In genomic region chr10:33377658-33378025, GRCh38 we compare ENCODE assay signal across 10 cellular contexts. TPM values are rescaled to one million over a fixed set of nuclear protein-coding genes. Genes with fewer than 3 reads are reported as not detected.
DNase-seq lines count a peak whose midpoint lies in the region; ATAC-seq and TF ChIP-seq lines count a peak whose summit lies in the region.
"Had no signal": no experiment of that assay in that cellular context is flagged by ENCODE, and none has a peak within 500 bp of the region (broad histone marks: within the 10 kb centered on the region; RNA-seq: fewer than 3 reads in every experiment).

No MANE protein-coding gene starts in this region.

- ATAC-seq in GM21737 (IDR thresholded peaks at IDR 0.05; ENCODE audit: unreplicated experiment) = no peak
- ATAC-seq: natural killer cell had no signal

- CTCF ChIA-PET in BJ (lab: Yijun Ruan, JAX) = interaction anchor here (0.7 kb wide), 1 partner anchor 35 kb away, joined by 3 read pairs; no protein-coding TSS in a partner anchor

- TF ChIP-seq CTCF in BJ (IDR thresholded peaks at IDR 0.05; ENCODE audit: insufficient read depth, low read depth, low read length) (no peak), astrocyte of the spinal cord (IDR thresholded peaks at IDR 0.05; ENCODE audit: low read depth, low read length) (no peak)

- no peaks in the 10 kb centered on the region for H3K27me3 ChIP-seq in BJ (ENCODE audit: control insufficient read depth, insufficient read depth, low read length)

- DNase-seq in BJ (ENCODE audit: low read depth) = peak; percentile 27
- DNase-seq in HT1080 (ENCODE audit: low read depth) = peak; percentile 87
- DNase-seq in astrocyte of the spinal cord (ENCODE audit: low read depth, low spot score) = peak; percentile 59
- peak; percentile 67 for DNase-seq in iris pigment epithelial cell (ENCODE audit: low read depth)
- DNase-seq in ecto neural progenitor cell (ENCODE audit: low spot score) = no peak
- DNase-seq in stimulated activated naive CD4-positive, alpha-beta T cell treated with Interleukin-2 at 50 U/mL for 16 hours (lab: John Stamatoyannopoulos, UW) = no peak
- no peak for DNase-seq in amygdala (lab: John Stamatoyannopoulos, UW)
- DNase-seq: activated CD4-positive, alpha-beta T cell treated with anti-CD3 and anti-CD28 coated beads for 4 hours; natural killer cell had no signal

- POLR2A ChIA-PET in BJ (lab: Charles Lee) = no interaction called here

- H3K4me3 ChIP-seq in BJ (ENCODE audit: low read depth, low read length) (no peak overlapping the region), astrocyte of the spinal cord (ENCODE audit: low read depth, low read length) (no peak overlapping the region)

- in situ Hi-C loops in astrocyte of the spinal cord (cut with HindIII; ENCODE audit: low sequenced_read_pairs) = no loop called here

- H3K36me3 ChIP-seq in BJ (ENCODE audit: control insufficient read depth, insufficient read depth, low read length) = no peaks in the 10 kb centered on the region

RNA-seq across cellular contexts. Expression of gene NRP1, which starts 43.2 kb away (rescaled TPM):
- 141 and 165 TPM in 2 replicates for polyA plus RNA-seq in BJ (2011; rRNA removed)
- 150 and 187 TPM in 2 replicates for polyA minus RNA-seq in BJ (2011; rRNA and poly(A)+ RNA removed)
- total RNA-seq in HT1080 (2014; rRNA removed; shearing (Covaris generic)) = 219 and 281 TPM in 2 replicates
- polyA plus RNA-seq in HT1080 (2015; cell fraction: cytosol; rRNA removed) = 136 and 183 TPM in 2 replicates
- 744 and 771 TPM in 2 replicates for polyA plus RNA-seq in HT1080 (2015; cell fraction: nucleus; rRNA removed)

Comparison
In these comparisons a context has a peak if more than half of its experiments do, and no peak if none do; other contexts are left out.
1. DNase-seq: peak in BJ (single experiment), HT1080 (single experiment), astrocyte of the spinal cord (single experiment) and iris pigment epithelial cell (single experiment); none in ecto neural progenitor cell (single experiment), stimulated activated naive CD4-positive, alpha-beta T cell treated with Interleukin-2 at 50 U/mL for 16 hours (single experiment) and amygdala (0 of 56).